In genomic region chr14:80847093-80847492, GRCh38 we compare ENCODE assay signal across 38 cellular contexts.
"Had no signal": no experiment of that assay in that cellular context is flagged by ENCODE, and none has a peak within 500 bp of the region (broad histone marks: within the 10 kb centered on the region; RNA-seq: fewer than 3 reads in every experiment).

No MANE protein-coding gene starts in this region.

- H3K4me3 ChIP-seq: adrenal gland, ascending aorta, body of pancreas, breast epithelium, cardiac muscle cell had no signal

- H3K9me3 ChIP-seq: ascending aorta, body of pancreas, breast epithelium had no signal

- H3K4me1 Mint-ChIP-seq: activated naive CD4-positive, alpha-beta T cell treated with anti-CD3 and anti-CD28 coated beads, Interleukin-2, amount 10 ng/mL, durations not matched to agents 7 days and 5 days; activated naive CD4-positive, alpha-beta T cell treated with anti-CD3 and anti-CD28 coated beads, Interleukin-2, amount 50 U/mL, for 24 hours; activated naive CD8-positive, alpha-beta T cell treated with anti-CD3 and anti-CD28 coated beads for 36 hours; activated naive CD8-positive, alpha-beta T cell treated with anti-CD3 and anti-CD28 coated beads, Interleukin-2, amount 10 ng/mL, durations not matched to agents 7 days and 5 days; activated naive CD8-positive, alpha-beta T cell treated with anti-CD3 and anti-CD28 coated beads, Interleukin-2, amount 50 U/mL, for 24 hours; activated T-helper 17 cell treated with anti-CD3 and anti-CD28 coated beads, Interleukin-2, amount 50 U/mL, for 72 hours; central memory CD8-positive, alpha-beta T cell had no signal

- H3K4me3 Mint-ChIP-seq: activated naive CD4-positive, alpha-beta T cell treated with anti-CD3 and anti-CD28 coated beads for 36 hours; activated naive CD4-positive, alpha-beta T cell treated with anti-CD3 and anti-CD28 coated beads, Interleukin-2, amount 10 ng/mL, durations not matched to agents 7 days and 5 days; activated naive CD4-positive, alpha-beta T cell treated with anti-CD3 and anti-CD28 coated beads, Interleukin-2, amount 50 U/mL, for 24 hours; activated naive CD8-positive, alpha-beta T cell; activated naive CD8-positive, alpha-beta T cell treated with anti-CD3 and anti-CD28 coated beads for 36 hours; activated naive CD8-positive, alpha-beta T cell treated with anti-CD3 and anti-CD28 coated beads, Interleukin-2, amount 10 ng/mL, durations not matched to agents 7 days and 5 days; activated naive CD8-positive, alpha-beta T cell treated with anti-CD3 and anti-CD28 coated beads, Interleukin-2, amount 50 U/mL, for 24 hours; activated T-cell treated with anti-CD3 and anti-CD28 coated beads, Interleukin-2, amount 50 U/mL, for 24 hours; activated T-cell treated with anti-CD3 and anti-CD28 coated beads, Interleukin-2, amount 50 U/mL, for 4 hours; activated T-cell treated with anti-CD3 and anti-CD28 coated beads, Interleukin-2, amount 50 U/mL, for 72 hours; activated T-helper 1 cell treated with anti-CD3 and anti-CD28 coated beads, Interleukin-12 subunit alpha, Interleukin-12 subunit beta, Interleukin-2, Interleukin-4 antibody, amounts not matched to agents 30 ng/mL and 10 ng/mL and 1 ng/mL, durations not matched to agents 14 hours and 24 hours and 36 hours; activated T-helper 17 cell treated with anti-CD3 and anti-CD28 coated beads, Interleukin-2, amount 50 U/mL, for 72 hours; brain; central memory CD8-positive, alpha-beta T cell had no signal

- H3K27me3 ChIP-seq: adrenal gland, ascending aorta, body of pancreas, brain microvascular endothelial cell, breast epithelium, cardiac muscle cell had no signal

- H3K27ac ChIP-seq: adrenal gland, ascending aorta, body of pancreas, brain microvascular endothelial cell, breast epithelium, cardiac muscle cell had no signal

- H3K36me3 ChIP-seq: adrenal gland, ascending aorta, brain microvascular endothelial cell, breast epithelium, cardiac muscle cell had no signal

- H3K9me3 Mint-ChIP-seq: activated naive CD4-positive, alpha-beta T cell treated with anti-CD3 and anti-CD28 coated beads for 36 hours; activated naive CD4-positive, alpha-beta T cell treated with anti-CD3 and anti-CD28 coated beads, Interleukin-2, amount 10 ng/mL, durations not matched to agents 7 days and 5 days; activated naive CD4-positive, alpha-beta T cell treated with anti-CD3 and anti-CD28 coated beads, Interleukin-2, amount 50 U/mL, for 24 hours; activated naive CD4-positive, alpha-beta T cell treated with anti-CD3 and anti-CD28 coated beads, Interleukin-2, amount 50 U/mL, for 72 hours; activated naive CD8-positive, alpha-beta T cell treated with anti-CD3 and anti-CD28 coated beads for 36 hours; activated naive CD8-positive, alpha-beta T cell treated with anti-CD3 and anti-CD28 coated beads, Interleukin-2, amount 10 ng/mL, durations not matched to agents 7 days and 5 days; activated naive CD8-positive, alpha-beta T cell treated with anti-CD3 and anti-CD28 coated beads, Interleukin-2, amount 50 U/mL, for 24 hours; activated T-cell treated with anti-CD3 and anti-CD28 coated beads, Interleukin-2, amount 50 U/mL, for 24 hours; activated T-cell treated with anti-CD3 and anti-CD28 coated beads, Interleukin-2, amount 50 U/mL, for 4 hours; activated T-cell treated with anti-CD3 and anti-CD28 coated beads, Interleukin-2, amount 50 U/mL, for 72 hours; activated T-helper 1 cell treated with anti-CD3 and anti-CD28 coated beads, Interleukin-12 subunit alpha, Interleukin-12 subunit beta, Interleukin-2, Interleukin-4 antibody, amounts not matched to agents 30 ng/mL and 10 ng/mL and 1 ng/mL, durations not matched to agents 14 hours and 24 hours and 36 hours; activated T-helper 17 cell treated with anti-CD3 and anti-CD28 coated beads, Interleukin-2, amount 50 U/mL, for 72 hours; activated T-helper 2 cell treated with anti-CD3 and anti-CD28 coated beads, Interferon-gamma antibody, Interleukin-2, Interleukin-4, amounts not matched to agents 10 μg/mL and 5 μg/mL and 100 μg/mL, durations not matched to agents 14 hours and 24 hours and 36 hours; brain; central memory CD8-positive, alpha-beta T cell had no signal

- H3K4me1 ChIP-seq: adrenal gland, body of pancreas, breast epithelium had no signal

- H3K27ac Mint-ChIP-seq: activated naive CD4-positive, alpha-beta T cell treated with anti-CD3 and anti-CD28 coated beads for 36 hours; activated naive CD4-positive, alpha-beta T cell treated with anti-CD3 and anti-CD28 coated beads, Interleukin-2, amount 10 ng/mL, durations not matched to agents 7 days and 5 days; activated naive CD4-positive, alpha-beta T cell treated with anti-CD3 and anti-CD28 coated beads, Interleukin-2, amount 50 U/mL, for 24 hours; activated naive CD4-positive, alpha-beta T cell treated with anti-CD3 and anti-CD28 coated beads, Interleukin-2, amount 50 U/mL, for 72 hours; activated naive CD8-positive, alpha-beta T cell; activated naive CD8-positive, alpha-beta T cell treated with anti-CD3 and anti-CD28 coated beads for 36 hours; activated naive CD8-positive, alpha-beta T cell treated with anti-CD3 and anti-CD28 coated beads, Interleukin-2, amount 10 ng/mL, durations not matched to agents 7 days and 5 days; activated naive CD8-positive, alpha-beta T cell treated with anti-CD3 and anti-CD28 coated beads, Interleukin-2, amount 50 U/mL, for 24 hours; activated T-cell treated with anti-CD3 and anti-CD28 coated beads, Interleukin-2, amount 50 U/mL, for 24 hours; activated T-cell treated with anti-CD3 and anti-CD28 coated beads, Interleukin-2, amount 50 U/mL, for 72 hours; activated T-helper 1 cell treated with anti-CD3 and anti-CD28 coated beads, Interleukin-12 subunit alpha, Interleukin-12 subunit beta, Interleukin-2, Interleukin-4 antibody, amounts not matched to agents 30 ng/mL and 10 ng/mL and 1 ng/mL, durations not matched to agents 14 hours and 24 hours and 36 hours; activated T-helper 17 cell treated with anti-CD3 and anti-CD28 coated beads, Interleukin-2, amount 50 U/mL, for 72 hours; activated T-helper 2 cell treated with anti-CD3 and anti-CD28 coated beads, Interferon-gamma antibody, Interleukin-2, Interleukin-4, amounts not matched to agents 10 μg/mL and 5 μg/mL and 100 μg/mL, durations not matched to agents 14 hours and 24 hours and 36 hours; brain had no signal

- DNase-seq: activated effector memory CD4-positive, alpha-beta T cell treated with anti-CD3 and anti-CD28 coated beads, Interleukin-2, amount 50 U/mL, for 16 hours; activated effector memory CD4-positive, alpha-beta T cell treated with Interleukin-2 at 50 U/mL for 16 hours; activated gamma-delta T cell; activated gamma-delta T cell treated with Interleukin-2 at 50 U/mL for 16 hours; activated naive CD4-positive, alpha-beta T cell; activated naive CD4-positive, alpha-beta T cell treated with anti-CD3 and anti-CD28 coated beads for 36 hours; activated naive CD4-positive, alpha-beta T cell treated with anti-CD3 and anti-CD28 coated beads, Interleukin-2, amount 10 ng/mL, durations not matched to agents 7 days and 5 days; activated naive CD4-positive, alpha-beta T cell treated with anti-CD3 and anti-CD28 coated beads, Interleukin-2, amount 50 U/mL, for 16 hours; activated naive CD4-positive, alpha-beta T cell treated with Interleukin-2 at 50 U/mL for 16 hours; activated naive CD8-positive, alpha-beta T cell treated with anti-CD3 and anti-CD28 coated beads for 36 hours; activated naive CD8-positive, alpha-beta T cell treated with anti-CD3 and anti-CD28 coated beads, Interleukin-2, amount 10 ng/mL, durations not matched to agents 7 days and 5 days; activated naive CD8-positive, alpha-beta T cell treated with anti-CD3 and anti-CD28 coated beads, Interleukin-2, amount 50 U/mL, for 24 hours; activated T-cell treated with anti-CD3 and anti-CD28 coated beads, Interleukin-2, amount 50 U/mL, for 1 hour; activated T-cell treated with anti-CD3 and anti-CD28 coated beads, Interleukin-2, amount 50 U/mL, for 24 hours; activated T-cell treated with anti-CD3 and anti-CD28 coated beads, Interleukin-2, amount 50 U/mL, for 4 hours; activated T-cell treated with anti-CD3 and anti-CD28 coated beads, Interleukin-2, amount 50 U/mL, for 48 hours; activated T-cell treated with anti-CD3 and anti-CD28 coated beads, Interleukin-2, amount 50 U/mL, for 72 hours; adrenal gland; amniotic stem cell; amygdala; anterior cingulate cortex; aorta; body of pancreas; brain microvascular endothelial cell; caudate nucleus; central memory CD4-positive, alpha-beta T cell; cerebellar nuclear complex had no signal

- H3K36me3 Mint-ChIP-seq: activated naive CD4-positive, alpha-beta T cell treated with anti-CD3 and anti-CD28 coated beads, Interleukin-2, amount 50 U/mL, for 72 hours; activated naive CD8-positive, alpha-beta T cell; activated naive CD8-positive, alpha-beta T cell treated with anti-CD3 and anti-CD28 coated beads for 36 hours; activated naive CD8-positive, alpha-beta T cell treated with anti-CD3 and anti-CD28 coated beads, Interleukin-2, amount 10 ng/mL, durations not matched to agents 7 days and 5 days; brain had no signal

- H3K27me3 Mint-ChIP-seq: activated naive CD4-positive, alpha-beta T cell treated with anti-CD3 and anti-CD28 coated beads, Interleukin-2, amount 10 ng/mL, durations not matched to agents 7 days and 5 days; activated naive CD4-positive, alpha-beta T cell treated with anti-CD3 and anti-CD28 coated beads, Interleukin-2, amount 50 U/mL, for 24 hours; activated naive CD8-positive, alpha-beta T cell; activated naive CD8-positive, alpha-beta T cell treated with anti-CD3 and anti-CD28 coated beads for 36 hours; activated naive CD8-positive, alpha-beta T cell treated with anti-CD3 and anti-CD28 coated beads, Interleukin-2, amount 10 ng/mL, durations not matched to agents 7 days and 5 days; activated naive CD8-positive, alpha-beta T cell treated with anti-CD3 and anti-CD28 coated beads, Interleukin-2, amount 50 U/mL, for 24 hours; activated T-cell treated with anti-CD3 and anti-CD28 coated beads, Interleukin-2, amount 50 U/mL, for 24 hours; activated T-helper 17 cell treated with anti-CD3 and anti-CD28 coated beads, Interleukin-2, amount 50 U/mL, for 72 hours; brain; central memory CD8-positive, alpha-beta T cell had no signal
